Comparison of ENCODE assay signal across 18 cellular contexts in genomic region chr6:11122380-11122779, GRCh38. TPM values are rescaled to one million over a fixed set of nuclear protein-coding genes. Genes with fewer than 3 reads are reported as not detected.
A peak's percentile ranks its signal among the peaks of the same experiment; 100 is the strongest.
DNase-seq lines count a peak whose midpoint lies in the region; ATAC-seq and TF ChIP-seq lines count a peak whose summit lies in the region.
"Had no signal": no experiment of that assay in that cellular context is flagged by ENCODE, and none has a peak within 500 bp of the region (broad histone marks: within the 10 kb centered on the region; RNA-seq: fewer than 3 reads in every experiment).

No MANE protein-coding gene starts in this region.

- H3K4me3 ChIP-seq in colonic mucosa (no peak overlapping the region), liver (ENCODE audit: low read depth in 1 of 3, low read length in 3 of 3) (no peak overlapping the region), ascending aorta (no peak overlapping the region)
- H3K4me3 ChIP-seq: GM23248 had no signal

- H3K27ac Mint-ChIP-seq in activated naive CD8-positive, alpha-beta T cell treated with anti-CD3 and anti-CD28 coated beads, Interleukin-2, amount 50 U/mL, for 24 hours = peak overlapping the region; percentile 6
- peak overlapping the region; percentile 37 for H3K27ac Mint-ChIP-seq in stimulated activated naive B cell treated with anti-CD40 and anti-IgM and Interleukin-4, amounts not matched to agents 10 μg/mL and 1 μg/mL and 100 μg/mL, for 72 hours
- H3K27ac Mint-ChIP-seq: CD4-positive, alpha-beta memory T cell had no signal

- TF ChIP-seq CTCF in colonic mucosa (IDR thresholded peaks at IDR 0.05) (no peak), liver (IDR thresholded peaks at IDR 0.05; ENCODE audit: low read depth, low read length, missing input control) (no peak), ascending aorta (IDR thresholded peaks at IDR 0.05) (no peak)

- no peaks in the 10 kb centered on the region for H3K27me3 Mint-ChIP-seq in activated naive CD8-positive, alpha-beta T cell treated with anti-CD3 and anti-CD28 coated beads, Interleukin-2, amount 50 U/mL, for 24 hours
- no peaks in the 10 kb centered on the region for H3K27me3 Mint-ChIP-seq in stimulated activated naive B cell treated with anti-CD40 and anti-IgM and Interleukin-4, amounts not matched to agents 10 μg/mL and 1 μg/mL and 100 μg/mL, for 72 hours
- H3K27me3 Mint-ChIP-seq: CD4-positive, alpha-beta memory T cell had no signal

- H3K27me3 ChIP-seq in colonic mucosa (no peaks in the 10 kb centered on the region), liver (ENCODE audit: control insufficient read depth in 4 of 4, insufficient read depth in 4 of 4, low read length in 3 of 4) (no peaks in the 10 kb centered on the region), ascending aorta (no peaks in the 10 kb centered on the region)

- no peaks in the 10 kb centered on the region for H3K9me3 Mint-ChIP-seq in activated naive CD8-positive, alpha-beta T cell treated with anti-CD3 and anti-CD28 coated beads, Interleukin-2, amount 50 U/mL, for 24 hours
- H3K9me3 Mint-ChIP-seq in stimulated activated naive B cell treated with anti-CD40 and anti-IgM and Interleukin-4, amounts not matched to agents 10 μg/mL and 1 μg/mL and 100 μg/mL, for 72 hours = peaks cover 0 to 2% of the 10 kb centered on the region in 2 donors
- H3K9me3 Mint-ChIP-seq: CD4-positive, alpha-beta memory T cell had no signal

- no peak overlapping the region for H3K27ac ChIP-seq in colonic mucosa
- H3K27ac ChIP-seq in liver (ENCODE audit: low read depth in 1 of 2, low read length in 2 of 2) = no peak overlapping the region
- H3K27ac ChIP-seq in ascending aorta = no peak overlapping the region
- H3K27ac ChIP-seq: GM23248 had no signal

- H3K36me3 ChIP-seq in colonic mucosa = no peaks in the 10 kb centered on the region
- no peaks in the 10 kb centered on the region for H3K36me3 ChIP-seq in liver (ENCODE audit: control insufficient read depth in 4 of 4, insufficient read depth in 3 of 4, low read depth in 1 of 4, low read length in 3 of 4)
- H3K36me3 ChIP-seq in ascending aorta = no peaks in the 10 kb centered on the region

- H3K9me3 ChIP-seq in colonic mucosa = no peaks in the 10 kb centered on the region
- no peaks in the 10 kb centered on the region for H3K9me3 ChIP-seq in liver (ENCODE audit: control insufficient read depth in 4 of 4, low read length in 3 of 4)
- H3K9me3 ChIP-seq in ascending aorta = no peaks in the 10 kb centered on the region
- H3K9me3 ChIP-seq: Caco-2 had no signal

- H3K9ac ChIP-seq in colonic mucosa (ENCODE audit: low read depth in 2 of 2, low read length in 2 of 2) (no peak overlapping the region), liver (ENCODE audit: low read depth in 1 of 2, low read length in 2 of 2) (no peak overlapping the region)
- H3K9ac ChIP-seq: GM23248 had no signal

- H3K36me3 Mint-ChIP-seq in activated naive CD8-positive, alpha-beta T cell treated with anti-CD3 and anti-CD28 coated beads, Interleukin-2, amount 50 U/mL, for 24 hours (ENCODE audit: low read depth) = peaks cover 20% of the 10 kb centered on the region
- H3K36me3 Mint-ChIP-seq in stimulated activated naive B cell treated with anti-CD40 and anti-IgM and Interleukin-4, amounts not matched to agents 10 μg/mL and 1 μg/mL and 100 μg/mL, for 72 hours = peaks cover 18 to 28% of the 10 kb centered on the region in 2 donors

- TF ChIP-seq RAD21 in liver (IDR thresholded peaks at IDR 0.05) = no peak

- peaks cover 30% of the 10 kb centered on the region for H3K4me1 Mint-ChIP-seq in activated naive CD8-positive, alpha-beta T cell treated with anti-CD3 and anti-CD28 coated beads, Interleukin-2, amount 50 U/mL, for 24 hours
- H3K4me1 Mint-ChIP-seq in stimulated activated naive B cell treated with anti-CD40 and anti-IgM and Interleukin-4, amounts not matched to agents 10 μg/mL and 1 μg/mL and 100 μg/mL, for 72 hours = peaks cover 26 to 30% of the 10 kb centered on the region in 2 donors

- intact Hi-C loops in colonic mucosa (cut with DNase I) (no loop called here), ascending aorta (cut with DNase I) (no loop called here)

- no peak overlapping the region for H3K4me3 Mint-ChIP-seq in activated naive CD8-positive, alpha-beta T cell treated with anti-CD3 and anti-CD28 coated beads, Interleukin-2, amount 50 U/mL, for 24 hours
- H3K4me3 Mint-ChIP-seq in stimulated activated naive B cell treated with anti-CD40 and anti-IgM and Interleukin-4, amounts not matched to agents 10 μg/mL and 1 μg/mL and 100 μg/mL, for 72 hours = no peak overlapping the region
- H3K4me3 Mint-ChIP-seq: CD4-positive, alpha-beta memory T cell had no signal

- H3K4me1 ChIP-seq in colonic mucosa (no peaks in the 10 kb centered on the region), liver (ENCODE audit: control insufficient read depth in 4 of 4, insufficient read depth in 4 of 4, low read length in 3 of 4) (peaks cover 0 to 1% (median 0%) of the 10 kb centered on the region in 4 donors), ascending aorta (peaks cover 0 to 6% of the 10 kb centered on the region in 2 donors)

- DNase-seq in activated naive CD8-positive, alpha-beta T cell treated with anti-CD3 and anti-CD28 coated beads, Interleukin-2, amount 50 U/mL, for 24 hours = no peak
- DNase-seq in colonic mucosa = peak; percentile 9
- no peak for DNase-seq in stimulated activated naive B cell treated with anti-CD40 and anti-IgM and Interleukin-4, amounts not matched to agents 10 μg/mL and 1 μg/mL and 100 μg/mL, for 72 hours
- no peak for DNase-seq in NK-92 (lab: John Stamatoyannopoulos, UW; ENCODE audit: unreplicated experiment)
- no peak for DNase-seq in ascending aorta (ENCODE audit: low spot score in 2 of 2)
- DNase-seq: C1 segment of cervical spinal cord; Caco-2; CD4-positive, alpha-beta memory T cell; DMS153; DND-41; GM23248; H7; HCEC 1CT had no signal

- peak; percentile 77 for ATAC-seq in activated naive CD8-positive, alpha-beta T cell treated with anti-CD3 and anti-CD28 coated beads, Interleukin-2, amount 50 U/mL, for 24 hours
- peak; percentile 76 to 80 for ATAC-seq in stimulated activated naive B cell treated with anti-CD40 and anti-IgM and Interleukin-4, amounts not matched to agents 10 μg/mL and 1 μg/mL and 100 μg/mL, for 72 hours (replicated peaks)
- ATAC-seq in HG03045 (IDR thresholded peaks at IDR 0.05; ENCODE audit: unreplicated experiment) = no peak

- 58% methylated on average over 1 of the region's 1 CpG for WGBS in liver

TF ChIP-seq in liver, 16 proteins besides CTCF, POLR2A, EP300 and RAD21:
- TF ChIP-seq HNF4A (conservative IDR thresholded peaks at IDR 0.05) = peak; percentile 77 to 90
- peak; percentile 75 for TF ChIP-seq NR2F2 (IDR thresholded peaks at IDR 0.05)
- TF ChIP-seq GABPA (IDR thresholded peaks at IDR 0.05 in 1 of 2, conservative IDR thresholded peaks at IDR 0.05 in 1 of 2) = no peak
- TF ChIP-seq RXRA (IDR thresholded peaks at IDR 0.05) = peak; percentile 65 to 83
- TF ChIP-seq SP1 (IDR thresholded peaks at IDR 0.05) = no peak
- TF ChIP-seq HNF4G (IDR thresholded peaks at IDR 0.05) = peak; percentile 37

RNA-seq across cellular contexts. Expression of gene ERVFRD-1, which starts 10.9 kb away (rescaled TPM):
- total RNA-seq in colonic mucosa (under 1 TPM in 1 of 2 donors, not detected in 1; 0.10 TPM), liver (under 1 TPM in 1 of 2 donors, not detected in 1; 0.14 TPM), ascending aorta (not detected)
- polyA plus RNA-seq in liver = under 1 TPM; 0.07 to 0.28 TPM
- total RNA-seq: A172; CD4-positive, alpha-beta memory T cell; GM23248; H1; H7 had no signal
- polyA plus RNA-seq: BJ, H1 had no signal

RNA-seq across cellular contexts. Expression of gene SMIM13, which starts 28.7 kb away (rescaled TPM):
- total RNA-seq in colonic mucosa (1 to 10 TPM; 6.3 to 8.0 TPM), liver (1 to 10 TPM; 6.6 to 9.0 TPM), ascending aorta (2.3 TPM)
- 1 to 10 TPM; 2.8 to 5.0 TPM for polyA plus RNA-seq in liver
